Comparison of ENCODE assay signal across 8 cellular contexts in genomic region chr2:169768262-169768995, GRCh38. TPM values are rescaled to one million over a fixed set of nuclear protein-coding genes. Genes with fewer than 3 reads are reported as not detected.
DNase-seq lines count a peak whose midpoint lies in the region; ATAC-seq, FAIRE-seq and TF ChIP-seq lines count a peak whose summit lies in the region.

No MANE protein-coding gene starts in this region.

- FAIRE-seq in urothelium cell line (lab: Jason Lieb, UNC) = no peak

- H3K27ac ChIP-seq in RWPE1 (no peak overlapping the region), mesendoderm (ENCODE audit: low read depth, low read length) (no peak overlapping the region)

- no CpG with 5 or more reads among the region's 72 CpGs for WGBS in mesendoderm (ENCODE audit: extremely low coverage, insufficient coverage, low lambda C conversion rate)

- H3K4me3 ChIP-seq in mesendoderm (ENCODE audit: low read length) = no peak overlapping the region

- ATAC-seq in HG03039 (IDR thresholded peaks at IDR 0.05; ENCODE audit: unreplicated experiment) = no peak

- no peak overlapping the region for H2BK15ac ChIP-seq in mesendoderm (replicated peaks; ENCODE audit: low read depth)

- DNase-seq in GM10266 (ENCODE audit: extremely low spot score) (peak; percentile 34), germinal center (ENCODE audit: low spot score) (peak; percentile 38), urothelium cell line (ENCODE audit: low spot score) (no peak), RWPE1 (ENCODE audit: low spot score) (no peak), mesendoderm (no peak)
- DNase-seq in activated T-cell treated with anti-CD3 and anti-CD28 coated beads, Interleukin-2, amount 50 U/mL, for 1 hour = peak; percentile 49
- DNase-seq in stimulated activated CD4-positive, alpha-beta T cell treated with anti-CD3 and anti-CD28 coated beads, Interleukin-15, amount 100 ng/mL, for 24 hours = peak; percentile 61

- CTCF ChIA-PET in RWPE1 (lab: Yijun Ruan, JAX) = no interaction called here

- no peak overlapping the region for H3K18ac ChIP-seq in mesendoderm (ENCODE audit: low read length)

- no peak overlapping the region for H2BK120ac ChIP-seq in mesendoderm (ENCODE audit: low read depth, low read length)

- H3K4ac ChIP-seq in mesendoderm (ENCODE audit: low read depth, low read length) = no peak overlapping the region

- H3K36me3 ChIP-seq in mesendoderm (ENCODE audit: control insufficient read depth, insufficient read depth, low read length) = no peaks in the 10 kb centered on the region

- no peak overlapping the region for H3K56ac ChIP-seq in mesendoderm (ENCODE audit: low read length)

- POLR2A ChIA-PET in RWPE1 (lab: Yijun Ruan, JAX; ENCODE audit: low non-redundant PET) = interaction anchor here (0.5 kb wide), 1 partner anchor 316 kb away, joined by 7 read pairs; no protein-coding TSS in a partner anchor

- no peak overlapping the region for H3K9ac ChIP-seq in mesendoderm (ENCODE audit: low read length)

- H2BK5ac ChIP-seq in mesendoderm (ENCODE audit: low read length) = no peak overlapping the region

- no peaks in the 10 kb centered on the region for H3K79me2 ChIP-seq in mesendoderm (ENCODE audit: control insufficient read depth, insufficient read depth, low read length)

- no peaks in the 10 kb centered on the region for H3K79me1 ChIP-seq in mesendoderm (ENCODE audit: low read length)

- H4K8ac ChIP-seq in mesendoderm (ENCODE audit: low read depth, low read length) = no peak overlapping the region

- H2AK5ac ChIP-seq in mesendoderm (ENCODE audit: low read length) = no peak overlapping the region

- TF ChIP-seq CTCF in GM10266 (IDR thresholded peaks at IDR 0.05; ENCODE audit: control insufficient read depth, insufficient read depth, low read depth, missing control alignments) = no peak
- TF ChIP-seq CTCF in RWPE1 (conservative IDR thresholded peaks at IDR 0.05; ENCODE audit: low read depth) = no peak

- H3K27me3 ChIP-seq in mesendoderm (ENCODE audit: insufficient read depth, low read length, poor library complexity) = no peaks in the 10 kb centered on the region

- H3K23ac ChIP-seq in mesendoderm (ENCODE audit: low read length) = no peak overlapping the region

- H4K5ac ChIP-seq in mesendoderm (ENCODE audit: low read length) = no peak overlapping the region

- no peak overlapping the region for H3K4me2 ChIP-seq in mesendoderm (ENCODE audit: low read length)

- no peaks in the 10 kb centered on the region for H3K4me1 ChIP-seq in mesendoderm (ENCODE audit: control insufficient read depth, low read depth, low read length)

RNA-seq across cellular contexts. Expression of gene SSB, which starts 30.2 kb away (rescaled TPM):
- 417 TPM for polyA plus RNA-seq in mesendoderm (2013, experiment 1 of 2)
- 436 TPM for polyA plus RNA-seq in mesendoderm (2013, experiment 2 of 2)

RNA-seq across cellular contexts. Expression of gene KLHL23, which starts 34.8 kb away (rescaled TPM):
- 30.5 TPM for polyA plus RNA-seq in mesendoderm (2013, experiment 1 of 2)
- polyA plus RNA-seq in mesendoderm (2013, experiment 2 of 2) = 30.2 TPM

RNA-seq across cellular contexts. Expression of gene METTL5, which starts 56.3 kb away (rescaled TPM):
- 99.3 TPM for polyA plus RNA-seq in mesendoderm (2013, experiment 1 of 2)
- 97.8 TPM for polyA plus RNA-seq in mesendoderm (2013, experiment 2 of 2)

RNA-seq across cellular contexts. Expression of gene UBR3, which starts 58.8 kb away (rescaled TPM):
- 7.8 TPM for polyA plus RNA-seq in mesendoderm (2013, experiment 1 of 2)
- 7.9 TPM for polyA plus RNA-seq in mesendoderm (2013, experiment 2 of 2)

Comparison
In these comparisons a context has a peak if more than half of its experiments do, and no peak if none do; other contexts are left out.
1. DNase-seq: peak in GM10266 (single experiment), activated T-cell treated with anti-CD3 and anti-CD28 coated beads, Interleukin-2, amount 50 U/mL, for 1 hour (single experiment), germinal center (single experiment) and stimulated activated CD4-positive, alpha-beta T cell treated with anti-CD3 and anti-CD28 coated beads, Interleukin-15, amount 100 ng/mL, for 24 hours (single experiment); none in urothelium cell line (single experiment), RWPE1 (single experiment) and mesendoderm (single experiment).